In the genomic region with DNA sequence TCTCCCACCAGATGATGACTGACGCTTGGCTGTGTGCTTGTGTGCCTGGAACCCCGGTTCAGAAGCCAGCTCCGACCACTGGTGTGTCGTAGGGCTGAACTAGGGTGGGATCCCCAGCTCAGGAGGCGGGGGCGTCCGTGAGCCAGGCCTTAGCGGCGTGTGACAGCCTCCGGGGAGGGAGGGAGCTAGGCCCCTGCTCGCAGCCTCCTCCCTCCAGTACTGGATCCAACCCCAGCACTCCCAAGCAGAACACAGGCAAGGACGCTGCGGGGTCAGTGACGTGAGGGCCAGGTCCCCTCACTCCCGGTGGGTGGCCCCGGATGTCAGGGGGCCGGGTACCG, we compare ENCODE assay signal across 9 cellular contexts. TPM values are rescaled to one million over a fixed set of nuclear protein-coding genes. Genes with fewer than 3 reads are reported as not detected.
DNase-seq lines count a peak whose midpoint lies in the region; ATAC-seq and TF ChIP-seq lines count a peak whose summit lies in the region.
"Had no signal": no experiment of that assay in that cellular context is flagged by ENCODE, and none has a peak within 500 bp of the region (broad histone marks: within the 10 kb centered on the region; RNA-seq: fewer than 3 reads in every experiment).

No MANE protein-coding gene starts in this region.

- 1 to 3% methylated on average over 18 of the region's 18 CpGs for WGBS in esophagus, 2 donors

- peak overlapping the region; percentile 84 for H3K9ac ChIP-seq in ES-I3 (ENCODE audit: low read depth, low read length)
- H3K9ac ChIP-seq in HCT116 (ENCODE audit: low read length): peak overlapping the region; percentile 90

- no peaks in the 10 kb centered on the region for H3K4me1 Mint-ChIP-seq in nephron

- H3K27me3 ChIP-seq in HCT116 (ENCODE audit: insufficient read depth, low read length): no peaks in the 10 kb centered on the region
- H3K27me3 ChIP-seq in esophagus (ENCODE audit: control insufficient read depth in 1 of 2, insufficient read depth in 2 of 2, low read length in 2 of 2): no peaks in the 10 kb centered on the region

- POLR2A ChIA-PET in HCT116 (lab: Charles Lee): interaction anchor here (0.7 to 1.9 kb wide), 33 partner anchors 8 to 1523 kb away, joined by 3 to 16 read pairs (median 4); a partner anchor contains a TSS

- no peaks in the 10 kb centered on the region for H4K20me1 ChIP-seq in HCT116 (ENCODE audit: insufficient read depth)

- intact Hi-C loops in HCT116 (cut with micrococcal nuclease): no loop called here

- H3K4me3 Mint-ChIP-seq in nephron: peak overlapping the region; percentile 93 to 95 (median 95)

- H3K79me2 ChIP-seq in HCT116 (ENCODE audit: insufficient read depth, low read length): peaks cover 11% of the 10 kb centered on the region; the same call in 1 of the 2 replicates

- TF ChIP-seq POLR2A in HCT116 (IDR thresholded peaks at IDR 0.05; ENCODE audit: borderline replicate concordance, extremely low read depth, insufficient read depth, insufficient read length): no peak

- no TSS peak for BruUV-seq in HCT116 (replicated peaks; lab: Mats Ljungman, UMichigan)

- DNase-seq in HCT116 (ENCODE audit: low read depth, low spot score) (no peak), NCI-H1417 treated with DMSO at 0.1 percent for 48 hours (lab: John Stamatoyannopoulos, UW) (no peak), NCI-H2196 (lab: John Stamatoyannopoulos, UW; ENCODE audit: unreplicated experiment) (no peak)

- H3K4me2 ChIP-seq in HCT116 (ENCODE audit: low read length): peak overlapping the region; percentile 99

- TF ChIP-seq CTCF in HCT116 (IDR thresholded peaks at IDR 0.05 in 2 of 3, conservative IDR thresholded peaks at IDR 0.05 in 1 of 3; ENCODE audit: borderline replicate concordance in 1 of 3, insufficient read depth in 1 of 3, low read depth in 2 of 3, low read length in 2 of 3): no peak
- no peak for TF ChIP-seq CTCF in nephron (IDR thresholded peaks at IDR 0.05; ENCODE audit: unreplicated experiment in 3 of 3)

- H3K36me3 ChIP-seq in ES-I3 (ENCODE audit: insufficient read depth, low read length): no peaks in the 10 kb centered on the region
- no peaks in the 10 kb centered on the region for H3K36me3 ChIP-seq in HCT116 (ENCODE audit: control insufficient read depth in 1 of 2, insufficient read depth in 2 of 2, low read length in 2 of 2)
- peaks cover 0 to 7% of the 10 kb centered on the region in 2 donors for H3K36me3 ChIP-seq in esophagus (ENCODE audit: control insufficient read depth in 2 of 2, insufficient read depth in 2 of 2, low read length in 1 of 2)

- H3K27me3 Mint-ChIP-seq in nephron (ENCODE audit: low read depth): peaks cover 3% of the 10 kb centered on the region

- H3K27ac Mint-ChIP-seq in nephron: peak overlapping the region; percentile 83 to 96 (median 93)

- peaks cover 5% of the 10 kb centered on the region; the same call in 1 of the 2 replicates for H3K4me1 ChIP-seq in ES-I3 (ENCODE audit: insufficient read depth, low read length)
- peaks cover 19 to 27% of the 10 kb centered on the region in 2 experiments; a peak in 3 of 4 replicates for H3K4me1 ChIP-seq in HCT116 (ENCODE audit: control insufficient read depth in 1 of 2, insufficient read depth in 2 of 2, low read length in 2 of 2)
- H3K4me1 ChIP-seq in esophagus (ENCODE audit: control insufficient read depth in 2 of 2, insufficient read depth in 2 of 2, low read length in 1 of 2): peaks cover 0 to 3% of the 10 kb centered on the region in 2 donors

- ATAC-seq in HCT116: peak; percentile 20
- peak; percentile 39 for ATAC-seq in SK-N-SH treated with all-trans-retinoic acid at 6 μM for 48 hours
- ATAC-seq in HG03565 (IDR thresholded peaks at IDR 0.05; ENCODE audit: unreplicated experiment): no peak

- H2AFZ ChIP-seq in HCT116 (ENCODE audit: low read depth, low read length, poor library complexity, severe bottlenecking): no peak overlapping the region

- TF ChIP-seq RAD21 in HCT116 (IDR thresholded peaks at IDR 0.05; ENCODE audit: low read depth): no peak

- no peaks in the 10 kb centered on the region; the same call in 1 of the 2 replicates for H3K9me3 ChIP-seq in ES-I3 (ENCODE audit: control insufficient read depth, insufficient read depth, low read length)
- H3K9me3 ChIP-seq in HCT116 (ENCODE audit: control insufficient read depth in 1 of 2, insufficient read depth in 1 of 2, low read depth in 1 of 2, low read length in 2 of 2): no peaks in the 10 kb centered on the region
- H3K9me3 ChIP-seq in esophagus (ENCODE audit: control insufficient read depth in 2 of 2, insufficient read depth in 1 of 2, low read depth in 1 of 2, low read length in 1 of 2): no peaks in the 10 kb centered on the region

- peaks cover 13% of the 10 kb centered on the region for H3K36me3 Mint-ChIP-seq in nephron (ENCODE audit: low read depth)

- H3K4me3 ChIP-seq in HCT116 (replicated peaks in 1 of 2; ENCODE audit: low read depth in 1 of 2, low read length in 2 of 2): peak overlapping the region; percentile 94 to 98
- peak overlapping the region; percentile 70 to 80 for H3K4me3 ChIP-seq in esophagus (ENCODE audit: low read depth in 1 of 2, low read length in 2 of 2)

- CTCF ChIA-PET in HCT116 (lab: Charles Lee): interaction anchor here (0.9 to 1.4 kb wide), 8 partner anchors 8 to 108 kb away, joined by 3 to 4 read pairs (median 4); no protein-coding TSS in a partner anchor

- RAD21 ChIA-PET in HCT116 (lab: Charles Lee; ENCODE audit: low non-redundant PET in 1 of 2, low total read pairs in 2 of 2, uncharacterized antibody in 2 of 2, unreplicated experiment in 2 of 2): interaction anchor here (0.7 kb wide), 2 partner anchors 31 to 46 kb away, joined by 3 to 4 read pairs; no protein-coding TSS in a partner anchor

- H3K9me3 Mint-ChIP-seq in nephron: no peaks in the 10 kb centered on the region

- no peaks in the 10 kb centered on the region for H3K9me2 ChIP-seq in HCT116 (ENCODE audit: insufficient read depth)

- H3K27ac ChIP-seq in HCT116 (ENCODE audit: low read depth, low read length) (peak overlapping the region; percentile 63), esophagus (ENCODE audit: low read depth in 2 of 2, low read length in 1 of 2) (peak overlapping the region; percentile 66 to 91)

TF ChIP-seq in HCT116, 20 proteins besides CTCF, POLR2A, EP300 and RAD21:
- no peak for TF ChIP-seq SRF (IDR thresholded peaks at IDR 0.05; ENCODE audit: low read depth)
- TF ChIP-seq ZFX (IDR thresholded peaks at IDR 0.05): peak; percentile 56; the same call in 1 of the 2 replicates

TF ChIP-seq in SK-N-SH treated with all-trans-retinoic acid at 6 μM for 48 hours, 23 proteins besides CTCF, POLR2A, EP300 and RAD21 (continues in another document):
- no peak for TF ChIP-seq ZNF8 (CRISPR knock-in tag; IDR thresholded peaks at IDR 0.05)
- no peak for TF ChIP-seq BACH2 (CRISPR knock-in tag; IDR thresholded peaks at IDR 0.05; ENCODE audit: borderline replicate concordance)
- TF ChIP-seq, protein P1, sequence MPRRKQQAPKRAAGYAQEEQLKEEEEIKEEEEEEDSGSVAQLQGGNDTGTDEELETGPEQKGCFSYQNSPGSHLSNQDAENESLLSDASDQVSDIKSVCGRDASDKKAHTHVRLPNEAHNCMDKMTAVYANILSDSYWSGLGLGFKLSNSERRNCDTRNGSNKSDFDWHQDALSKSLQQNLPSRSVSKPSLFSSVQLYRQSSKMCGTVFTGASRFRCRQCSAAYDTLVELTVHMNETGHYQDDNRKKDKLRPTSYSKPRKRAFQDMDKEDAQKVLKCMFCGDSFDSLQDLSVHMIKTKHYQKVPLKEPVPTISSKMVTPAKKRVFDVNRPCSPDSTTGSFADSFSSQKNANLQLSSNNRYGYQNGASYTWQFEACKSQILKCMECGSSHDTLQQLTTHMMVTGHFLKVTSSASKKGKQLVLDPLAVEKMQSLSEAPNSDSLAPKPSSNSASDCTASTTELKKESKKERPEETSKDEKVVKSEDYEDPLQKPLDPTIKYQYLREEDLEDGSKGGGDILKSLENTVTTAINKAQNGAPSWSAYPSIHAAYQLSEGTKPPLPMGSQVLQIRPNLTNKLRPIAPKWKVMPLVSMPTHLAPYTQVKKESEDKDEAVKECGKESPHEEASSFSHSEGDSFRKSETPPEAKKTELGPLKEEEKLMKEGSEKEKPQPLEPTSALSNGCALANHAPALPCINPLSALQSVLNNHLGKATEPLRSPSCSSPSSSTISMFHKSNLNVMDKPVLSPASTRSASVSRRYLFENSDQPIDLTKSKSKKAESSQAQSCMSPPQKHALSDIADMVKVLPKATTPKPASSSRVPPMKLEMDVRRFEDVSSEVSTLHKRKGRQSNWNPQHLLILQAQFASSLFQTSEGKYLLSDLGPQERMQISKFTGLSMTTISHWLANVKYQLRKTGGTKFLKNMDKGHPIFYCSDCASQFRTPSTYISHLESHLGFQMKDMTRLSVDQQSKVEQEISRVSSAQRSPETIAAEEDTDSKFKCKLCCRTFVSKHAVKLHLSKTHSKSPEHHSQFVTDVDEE (CRISPR knock-in tag; IDR thresholded peaks at IDR 0.05): no peak
- TF ChIP-seq, protein P2, sequence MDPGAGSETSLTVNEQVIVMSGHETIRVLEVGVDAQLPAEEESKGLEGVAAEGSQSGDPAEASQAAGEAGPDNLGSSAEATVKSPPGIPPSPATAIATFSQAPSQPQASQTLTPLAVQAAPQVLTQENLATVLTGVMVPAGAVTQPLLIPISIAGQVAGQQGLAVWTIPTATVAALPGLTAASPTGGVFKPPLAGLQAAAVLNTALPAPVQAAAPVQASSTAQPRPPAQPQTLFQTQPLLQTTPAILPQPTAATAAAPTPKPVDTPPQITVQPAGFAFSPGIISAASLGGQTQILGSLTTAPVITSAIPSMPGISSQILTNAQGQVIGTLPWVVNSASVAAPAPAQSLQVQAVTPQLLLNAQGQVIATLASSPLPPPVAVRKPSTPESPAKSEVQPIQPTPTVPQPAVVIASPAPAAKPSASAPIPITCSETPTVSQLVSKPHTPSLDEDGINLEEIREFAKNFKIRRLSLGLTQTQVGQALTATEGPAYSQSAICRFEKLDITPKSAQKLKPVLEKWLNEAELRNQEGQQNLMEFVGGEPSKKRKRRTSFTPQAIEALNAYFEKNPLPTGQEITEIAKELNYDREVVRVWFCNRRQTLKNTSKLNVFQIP (CRISPR knock-in tag; IDR thresholded peaks at IDR 0.05; ENCODE audit: borderline replicate concordance, low read depth): no peak
- TF ChIP-seq ESRRG (CRISPR knock-in tag; IDR thresholded peaks at IDR 0.05): no peak
- no peak for TF ChIP-seq RARB (CRISPR knock-in tag; IDR thresholded peaks at IDR 0.05)
- no peak for TF ChIP-seq ZNF565 (CRISPR knock-in tag; conservative IDR thresholded peaks at IDR 0.05; ENCODE audit: low read depth)
- TF ChIP-seq ISL1 (CRISPR knock-in tag; IDR thresholded peaks at IDR 0.05): no peak
- no peak for TF ChIP-seq TOX (CRISPR knock-in tag; IDR thresholded peaks at IDR 0.05; ENCODE audit: borderline replicate concordance)

RNA-seq across cellular contexts. Expression of a gene that starts 0.4 kb away (rescaled TPM):
- 31.7 TPM for total RNA-seq in HCT116 (2021; ENCODE audit: unreplicated experiment)
- polyA plus RNA-seq in HCT116 (2012): 47.8 and 51.4 TPM in 2 replicates
- 10 to 100 TPM; 76.2 to 85.4 TPM for polyA plus RNA-seq in esophagus

RNA-seq across cellular contexts. Expression of a gene that starts 28.4 kb away (rescaled TPM):
- total RNA-seq in HCT116 (2021; ENCODE audit: unreplicated experiment): 0.22 TPM
- 0.15 and 0.17 TPM in 2 replicates for polyA plus RNA-seq in HCT116 (2012)
- 1 to 10 TPM; 1.1 to 1.2 TPM for polyA plus RNA-seq in esophagus
- total RNA-seq: activated CD8-positive, alpha-beta memory T cell treated with anti-CD3 and anti-CD28 coated beads for 36 hours had no signal

RNA-seq across cellular contexts. Expression of a gene that starts 31.6 kb away (rescaled TPM):
- total RNA-seq in HCT116 (2021; ENCODE audit: unreplicated experiment): 40.8 TPM
- 13.1 and 19.5 TPM in 2 replicates for polyA plus RNA-seq in HCT116 (2012)
- 10 to 100 TPM; 22.8 to 34.8 TPM for polyA plus RNA-seq in esophagus

RNA-seq across cellular contexts. Expression of a gene that starts 31.9 kb away (rescaled TPM):
- 588 TPM for total RNA-seq in HCT116 (2021; ENCODE audit: unreplicated experiment)
- 439 and 562 TPM in 2 replicates for polyA plus RNA-seq in HCT116 (2012)
- polyA plus RNA-seq in esophagus: 100 to 1,000 TPM in 1 of 2 donors, 10 to 100 TPM in 1; 75.5 to 168 TPM

RNA-seq across cellular contexts. Expression of a gene that starts 45.0 kb away (rescaled TPM):
- 62.1 TPM for total RNA-seq in HCT116 (2021; ENCODE audit: unreplicated experiment)
- 30.7 and 31.8 TPM in 2 replicates for polyA plus RNA-seq in HCT116 (2012)
- 10 to 100 TPM; 24.3 to 25.9 TPM for polyA plus RNA-seq in esophagus
